In the genomic region with DNA sequence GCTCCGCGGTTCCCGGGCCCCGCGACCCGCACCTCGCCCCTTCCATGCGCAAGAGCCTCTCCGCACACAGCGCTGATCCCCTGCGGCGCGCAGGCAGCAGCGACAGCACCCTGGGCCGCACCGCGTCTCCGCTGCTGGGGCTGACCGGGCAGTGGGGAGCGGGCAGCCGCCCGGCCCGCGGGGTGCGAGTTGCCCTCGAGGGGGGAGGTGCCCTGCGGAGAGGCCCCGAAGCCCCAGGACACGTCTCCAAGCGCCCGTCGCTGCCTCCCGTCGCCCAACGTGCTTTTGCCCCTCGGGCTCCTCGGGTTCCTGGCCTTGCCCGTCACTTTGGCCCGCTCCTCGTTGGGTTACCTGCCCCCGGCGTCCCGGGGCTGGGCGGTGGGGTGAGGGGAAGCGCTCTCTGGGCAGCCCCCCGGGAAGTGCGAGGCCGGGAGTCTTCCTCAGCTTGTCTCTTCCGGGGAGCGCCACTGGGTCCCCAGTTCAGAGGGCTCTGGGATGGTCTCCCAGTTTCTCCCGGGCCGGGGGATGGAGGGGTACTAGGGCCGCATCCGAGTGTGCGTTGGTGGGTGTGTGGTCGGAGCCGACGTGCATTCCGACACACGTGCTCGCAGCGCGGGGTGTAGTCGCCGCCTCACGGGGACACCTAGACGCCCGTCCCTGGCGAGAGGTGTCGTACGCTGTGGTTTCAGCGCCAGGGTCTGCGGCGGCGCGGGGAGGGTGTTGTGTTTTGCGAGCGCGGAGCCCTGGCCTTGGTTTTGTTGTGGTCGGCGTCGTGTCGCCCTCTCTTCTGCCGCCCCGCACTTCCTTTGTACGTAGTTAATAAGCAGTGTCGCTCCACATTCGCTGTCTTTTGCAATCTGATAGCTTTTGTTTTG, we compare ENCODE assay signal across 1 cellular context.
A peak's percentile ranks its signal among the peaks of the same experiment; 100 is the strongest.
TF ChIP-seq lines count a peak whose summit lies in the region.

No MANE protein-coding gene starts in this region.

TF ChIP-seq in HepG2, 621 proteins besides CTCF, POLR2A, EP300 and RAD21 (continued from another document):
- TF ChIP-seq, protein P1, sequence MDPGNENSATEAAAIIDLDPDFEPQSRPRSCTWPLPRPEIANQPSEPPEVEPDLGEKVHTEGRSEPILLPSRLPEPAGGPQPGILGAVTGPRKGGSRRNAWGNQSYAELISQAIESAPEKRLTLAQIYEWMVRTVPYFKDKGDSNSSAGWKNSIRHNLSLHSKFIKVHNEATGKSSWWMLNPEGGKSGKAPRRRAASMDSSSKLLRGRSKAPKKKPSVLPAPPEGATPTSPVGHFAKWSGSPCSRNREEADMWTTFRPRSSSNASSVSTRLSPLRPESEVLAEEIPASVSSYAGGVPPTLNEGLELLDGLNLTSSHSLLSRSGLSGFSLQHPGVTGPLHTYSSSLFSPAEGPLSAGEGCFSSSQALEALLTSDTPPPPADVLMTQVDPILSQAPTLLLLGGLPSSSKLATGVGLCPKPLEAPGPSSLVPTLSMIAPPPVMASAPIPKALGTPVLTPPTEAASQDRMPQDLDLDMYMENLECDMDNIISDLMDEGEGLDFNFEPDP (CRISPR knock-in tag; conservative IDR thresholded peaks at IDR 0.05): no peak
- TF ChIP-seq CHCHD3 (CRISPR knock-in tag; IDR thresholded peaks at IDR 0.05): no peak
- TF ChIP-seq, protein P2, sequence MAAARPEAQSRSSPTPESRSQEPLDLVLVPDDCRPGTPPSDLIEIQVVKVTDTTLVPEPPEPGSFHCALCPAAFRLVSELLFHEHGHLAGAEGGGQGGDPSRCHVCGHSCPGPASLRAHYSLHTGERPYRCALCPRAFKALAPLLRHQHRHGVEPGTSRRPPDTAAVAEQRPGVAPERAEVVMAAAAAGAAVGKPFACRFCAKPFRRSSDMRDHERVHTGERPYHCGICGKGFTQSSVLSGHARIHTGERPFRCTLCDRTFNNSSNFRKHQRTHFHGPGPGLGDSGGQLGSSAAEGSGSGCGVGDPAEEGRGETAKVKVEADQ (CRISPR knock-in tag; IDR thresholded peaks at IDR 0.05; ENCODE audit: borderline replicate concordance): peak; percentile 66; the same call in 1 of the 2 replicates
- peak; percentile 13; the same call in 1 of the 2 replicates for TF ChIP-seq ZNF180 (CRISPR knock-in tag; IDR thresholded peaks at IDR 0.05; ENCODE audit: borderline replicate concordance, low read depth)
- TF ChIP-seq ZNF253 (CRISPR knock-in tag; IDR thresholded peaks at IDR 0.05; ENCODE audit: borderline replicate concordance): peak; percentile 75; the same call in 1 of the 2 replicates
- TF ChIP-seq ZNF572 (CRISPR knock-in tag; IDR thresholded peaks at IDR 0.05): no peak
- TF ChIP-seq, protein P3, sequence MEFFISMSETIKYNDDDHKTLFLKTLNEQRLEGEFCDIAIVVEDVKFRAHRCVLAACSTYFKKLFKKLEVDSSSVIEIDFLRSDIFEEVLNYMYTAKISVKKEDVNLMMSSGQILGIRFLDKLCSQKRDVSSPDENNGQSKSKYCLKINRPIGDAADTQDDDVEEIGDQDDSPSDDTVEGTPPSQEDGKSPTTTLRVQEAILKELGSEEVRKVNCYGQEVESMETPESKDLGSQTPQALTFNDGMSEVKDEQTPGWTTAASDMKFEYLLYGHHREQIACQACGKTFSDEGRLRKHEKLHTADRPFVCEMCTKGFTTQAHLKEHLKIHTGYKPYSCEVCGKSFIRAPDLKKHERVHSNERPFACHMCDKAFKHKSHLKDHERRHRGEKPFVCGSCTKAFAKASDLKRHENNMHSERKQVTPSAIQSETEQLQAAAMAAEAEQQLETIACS (CRISPR knock-in tag; IDR thresholded peaks at IDR 0.05): 0 out of 2 replicates have a peak, but pooled peaks have one; percentile 2
- TF ChIP-seq SKI (IDR thresholded peaks at IDR 0.05; ENCODE audit: partially characterized antibody): peak; percentile 28
- TF ChIP-seq HOXA5 (CRISPR knock-in tag; IDR thresholded peaks at IDR 0.05): no peak
- no peak for TF ChIP-seq FOSL2 (CRISPR knock-in tag; IDR thresholded peaks at IDR 0.05)
- TF ChIP-seq ZNF724P (CRISPR knock-in tag; IDR thresholded peaks at IDR 0.05; ENCODE audit: borderline replicate concordance): no peak
